ENCODE assay signal across 17 cellular contexts in genomic region chr7:75696263-75697037, GRCh38.
"Had no signal": no experiment of that assay in that cellular context is flagged by ENCODE, and none has a peak within 500 bp of the region (broad histone marks: within the 10 kb centered on the region; RNA-seq: fewer than 3 reads in every experiment).

No MANE protein-coding gene starts in this region.

- ATAC-seq: body of pancreas, heart right ventricle, left cardiac atrium, mucosa of descending colon had no signal

- H3K4me3 Mint-ChIP-seq: activated naive CD4-positive, alpha-beta T cell treated with anti-CD3 and anti-CD28 coated beads, Interleukin-2, amount 50 U/mL, for 24 hours had no signal

- H3K27me3 Mint-ChIP-seq: activated naive CD4-positive, alpha-beta T cell treated with anti-CD3 and anti-CD28 coated beads, Interleukin-2, amount 50 U/mL, for 24 hours had no signal

- H3K9me3 Mint-ChIP-seq: activated naive CD4-positive, alpha-beta T cell treated with anti-CD3 and anti-CD28 coated beads, Interleukin-2, amount 50 U/mL, for 24 hours had no signal

- H3K36me3 Mint-ChIP-seq: activated naive CD4-positive, alpha-beta T cell treated with anti-CD3 and anti-CD28 coated beads, Interleukin-2, amount 50 U/mL, for 24 hours had no signal

- H3K4me1 Mint-ChIP-seq: activated naive CD4-positive, alpha-beta T cell treated with anti-CD3 and anti-CD28 coated beads, Interleukin-2, amount 50 U/mL, for 24 hours had no signal

- H3K27ac Mint-ChIP-seq: activated naive CD4-positive, alpha-beta T cell treated with anti-CD3 and anti-CD28 coated beads, Interleukin-2, amount 50 U/mL, for 24 hours had no signal

- DNase-seq: activated CD4-positive, alpha-beta T cell treated with anti-CD3 and anti-CD28 coated beads for 1 hour; activated gamma-delta T cell treated with Interleukin-2 at 50 U/mL for 16 hours; activated T-cell treated with anti-CD3 and anti-CD28 coated beads, Interleukin-2, amount 50 U/mL, for 1 hour; anterior cingulate cortex; body of pancreas; heart right ventricle; islet precursor cell; left cardiac atrium; mesendoderm; mucosa of descending colon; nucleus accumbens; sigmoid colon; stimulated activated CD4-positive, alpha-beta T cell treated with anti-CD3 and anti-CD28 coated beads, Interleukin-4, amount 100 ng/mL, for 1 hour; stimulated activated naive CD4-positive, alpha-beta T cell treated with Interleukin-2 at 50 U/mL for 16 hours; substantia nigra; WERI-Rb-1 had no signal
